2 cellular contexts compared by ENCODE assay signal in genomic region chr17:78836420-78837021, GRCh38.
A peak's percentile ranks its signal among the peaks of the same experiment; 100 is the strongest.
TF ChIP-seq lines count a peak whose summit lies in the region.

No MANE protein-coding gene starts in this region.

TF ChIP-seq in SK-N-SH, 30 proteins besides CTCF, POLR2A, EP300 and RAD21:
- TF ChIP-seq ELF1 (IDR thresholded peaks at IDR 0.05) (no peak), MEF2A (IDR thresholded peaks at IDR 0.05; ENCODE audit: borderline replicate concordance, low read depth) (no peak), YY1 (IDR thresholded peaks at IDR 0.05; ENCODE audit: low read depth) (no peak), FOXM1 (IDR thresholded peaks at IDR 0.05; ENCODE audit: low read depth) (no peak), MXI1 (IDR thresholded peaks at IDR 0.05; ENCODE audit: low read depth, low read length) (peak; percentile 78; the same call in 1 of the 2 replicates), NFIC (IDR thresholded peaks at IDR 0.05; ENCODE audit: borderline replicate concordance) (no peak), GATA2 (CRISPR knock-in tag; IDR thresholded peaks at IDR 0.05) (peak; percentile 80), SIN3A (IDR thresholded peaks at IDR 0.05; ENCODE audit: borderline replicate concordance, low read depth, low read length) (no peak), SMC3 (IDR thresholded peaks at IDR 0.05; ENCODE audit: low read depth, low read length) (no peak), FOSL2 (IDR thresholded peaks at IDR 0.05; ENCODE audit: borderline replicate concordance, low read depth) (no peak), PBX3 (IDR thresholded peaks at IDR 0.05) (no peak), POLR2AphosphoS5 (IDR thresholded peaks at IDR 0.05; ENCODE audit: low read depth, low read length) (no peak), CHD2 (IDR thresholded peaks at IDR 0.05; ENCODE audit: low read length, partially characterized antibody) (no peak), EZH2phosphoT487 (IDR thresholded peaks at IDR 0.05; ENCODE audit: borderline replicate concordance, low read depth) (no peak), RCOR1 (IDR thresholded peaks at IDR 0.05; ENCODE audit: low read length) (peak; percentile 83), FOXJ3 (CRISPR knock-in tag; IDR thresholded peaks at IDR 0.05) (0 out of 2 replicates have a peak, but pooled peaks have one; percentile 44), TCF12 (IDR thresholded peaks at IDR 0.05) (no peak)

TF ChIP-seq in SK-N-SH treated with all-trans-retinoic acid at 6 μM for 48 hours, 23 proteins besides CTCF, POLR2A, EP300 and RAD21:
- TF ChIP-seq ZC3H10 (CRISPR knock-in tag; IDR thresholded peaks at IDR 0.05), result no peak
- TF ChIP-seq BACH2 (CRISPR knock-in tag; IDR thresholded peaks at IDR 0.05; ENCODE audit: borderline replicate concordance), result no peak
- TF ChIP-seq CSDC2 (CRISPR knock-in tag; IDR thresholded peaks at IDR 0.05), result no peak
- TF ChIP-seq ZNF565 (CRISPR knock-in tag; conservative IDR thresholded peaks at IDR 0.05; ENCODE audit: low read depth), result no peak
- no peak for TF ChIP-seq ISL1 (CRISPR knock-in tag; IDR thresholded peaks at IDR 0.05)
- TF ChIP-seq CREB5 (CRISPR knock-in tag; IDR thresholded peaks at IDR 0.05; ENCODE audit: low read depth), result no peak
- TF ChIP-seq RARB (CRISPR knock-in tag; IDR thresholded peaks at IDR 0.05), result no peak
- TF ChIP-seq CSRNP3 (CRISPR knock-in tag; IDR thresholded peaks at IDR 0.05), result no peak
